9 cellular contexts compared by ENCODE assay signal in the genomic region with DNA sequence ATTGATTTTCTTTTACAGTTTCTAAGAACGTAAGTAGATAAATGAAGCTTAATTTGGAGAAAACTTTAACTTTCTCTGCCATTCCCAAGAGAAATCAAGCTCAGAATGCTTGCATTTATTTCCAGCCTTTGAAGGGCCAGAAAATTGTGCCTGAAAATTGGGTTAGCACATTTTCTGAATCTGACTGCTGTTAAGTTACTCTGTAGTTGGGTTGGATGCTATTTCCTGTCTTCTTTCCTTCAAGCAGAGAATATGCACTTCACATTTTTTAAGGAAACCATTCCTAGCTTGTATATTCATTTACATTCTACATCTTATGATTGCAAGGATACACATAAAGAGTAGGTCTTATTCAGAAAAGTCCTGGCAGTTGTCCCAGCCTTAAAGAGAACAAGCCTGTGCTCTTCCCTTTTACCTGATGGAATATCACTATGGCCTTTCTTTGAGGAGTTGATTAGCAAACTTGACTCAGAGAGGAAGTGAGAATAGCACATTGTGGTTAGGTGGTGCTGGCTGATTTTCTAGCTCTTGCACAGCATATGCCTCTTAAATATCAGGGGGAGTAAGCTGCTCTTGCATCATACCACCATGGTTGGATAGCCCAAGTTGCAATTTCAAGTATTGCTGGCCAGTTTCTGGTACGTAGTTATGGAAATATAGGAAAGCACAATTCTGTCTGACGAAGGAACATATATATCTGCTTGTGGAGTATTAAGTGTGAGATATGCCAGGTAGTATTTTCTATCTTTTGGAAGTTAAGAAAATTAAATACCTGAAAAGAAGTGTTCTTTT.
A peak's percentile ranks its signal among the peaks of the same experiment; 100 is the strongest.
DNase-seq lines count a peak whose midpoint lies in the region; ATAC-seq and TF ChIP-seq lines count a peak whose summit lies in the region.
"Had no signal": no experiment of that assay in that cellular context is flagged by ENCODE, and none has a peak within 500 bp of the region (broad histone marks: within the 10 kb centered on the region; RNA-seq: fewer than 3 reads in every experiment).

No MANE protein-coding gene starts in this region.

- intact Hi-C loops in HCT116 (cut with micrococcal nuclease), result no loop called here

- H3K4me1 Mint-ChIP-seq in endodermal cell, result peaks cover 10% of the 10 kb centered on the region

- CTCF ChIA-PET in HCT116 (lab: Charles Lee), result no interaction called here

- H3K4me2 ChIP-seq in HCT116 (ENCODE audit: low read length) (no peak overlapping the region), Loucy (ENCODE audit: low read depth, low read length, poor library complexity, severe bottlenecking) (peak overlapping the region; percentile 78)

- H3K79me2 ChIP-seq in HCT116 (ENCODE audit: insufficient read depth, low read length), result no peaks in the 10 kb centered on the region
- H3K79me2 ChIP-seq in Loucy (ENCODE audit: insufficient read depth, low read length), result peaks cover 47% of the 10 kb centered on the region

- H3K9me2 ChIP-seq in HCT116 (ENCODE audit: insufficient read depth) (no peaks in the 10 kb centered on the region), Loucy (replicated peaks; ENCODE audit: low read depth, low read length) (no peaks in the 10 kb centered on the region)

- peak; percentile 12 for DNase-seq in activated T-cell treated with anti-CD3 and anti-CD28 coated beads for 24 hours (ENCODE audit: low read depth)
- DNase-seq in activated T-cell treated with anti-CD3 and anti-CD28 coated beads, Interleukin-2, amount 50 U/mL, for 1 hour, result no peak
- no peak for DNase-seq in HCT116 (ENCODE audit: low read depth, low spot score)
- DNase-seq in astrocyte of the spinal cord (ENCODE audit: low read depth, low spot score), result peak; percentile 69
- peak; percentile 3 to 10 for DNase-seq in stimulated activated CD8-positive, alpha-beta memory T cell treated with anti-CD3 and anti-CD28 coated beads, Interleukin-2, amount 100 ng/mL, for 48 hours (ENCODE audit: low read depth in 2 of 2)
- DNase-seq in endodermal cell, result no peak
- no peak for DNase-seq in 8988T

- H3K9ac ChIP-seq in HCT116 (ENCODE audit: low read length) (no peak overlapping the region), Loucy (ENCODE audit: low read depth, low read length, poor library complexity, severe bottlenecking) (peak overlapping the region; percentile 77), endodermal cell (ENCODE audit: extremely low read depth, low read length, poor library complexity, severe bottlenecking) (no peak overlapping the region)

- H3K27ac Mint-ChIP-seq in endodermal cell, result no peak overlapping the region

- no peak for TF ChIP-seq POLR2A in HCT116 (IDR thresholded peaks at IDR 0.05; ENCODE audit: borderline replicate concordance, extremely low read depth, insufficient read depth, insufficient read length)

- H3K4me3 Mint-ChIP-seq in endodermal cell, result no peak overlapping the region

- H3F3A ChIP-seq in Loucy (ENCODE audit: low read depth), result peaks cover 18% of the 10 kb centered on the region

- RAD21 ChIA-PET in HCT116 (lab: Charles Lee; ENCODE audit: low non-redundant PET in 1 of 2, low total read pairs in 2 of 2, uncharacterized antibody in 2 of 2, unreplicated experiment in 2 of 2), result interaction anchor here in 1 of 2 experiments (0.9 kb wide), 1 partner anchor 46 kb away, joined by 3 read pairs; no protein-coding TSS in a partner anchor

- ATAC-seq in HCT116, result no peak

- in situ Hi-C loops in astrocyte of the spinal cord (cut with HindIII; ENCODE audit: low sequenced_read_pairs), result no loop called here

- no peaks in the 10 kb centered on the region for H3K27me3 Mint-ChIP-seq in endodermal cell (ENCODE audit: insufficient read depth)

- no peaks in the 10 kb centered on the region for H3K27me3 ChIP-seq in HCT116 (ENCODE audit: insufficient read depth, low read length)
- no peaks in the 10 kb centered on the region for H3K27me3 ChIP-seq in Loucy (ENCODE audit: insufficient read depth, low read length, poor library complexity, severe bottlenecking)
- H3K27me3 ChIP-seq in endodermal cell (ENCODE audit: control insufficient read depth, insufficient read depth, low read length, poor library complexity, severe bottlenecking), result no peaks in the 10 kb centered on the region
- H3K27me3 ChIP-seq: adrenal gland had no signal

- no TSS peak for BruUV-seq in HCT116 (replicated peaks; lab: Mats Ljungman, UMichigan)

- TF ChIP-seq RAD21 in HCT116 (IDR thresholded peaks at IDR 0.05; ENCODE audit: low read depth), result no peak

- H3K36me3 ChIP-seq in HCT116 (ENCODE audit: control insufficient read depth in 1 of 2, insufficient read depth in 2 of 2, low read length in 2 of 2) (no peaks in the 10 kb centered on the region), Loucy (ENCODE audit: insufficient read depth, low read length) (no peaks in the 10 kb centered on the region), endodermal cell (ENCODE audit: control insufficient read depth, insufficient read depth, low read length) (no peaks in the 10 kb centered on the region)
- H3K36me3 ChIP-seq: adrenal gland had no signal

- H3K27ac ChIP-seq in HCT116 (ENCODE audit: low read depth, low read length), result no peak overlapping the region
- no peak overlapping the region for H3K27ac ChIP-seq in endodermal cell (ENCODE audit: low read depth, low read length)
- H3K27ac ChIP-seq: adrenal gland had no signal

- no peaks in the 10 kb centered on the region for H3K4me1 ChIP-seq in HCT116 (ENCODE audit: control insufficient read depth in 1 of 2, insufficient read depth in 2 of 2, low read length in 2 of 2)
- peaks cover 65% of the 10 kb centered on the region for H3K4me1 ChIP-seq in Loucy (ENCODE audit: insufficient read depth, low read length, poor library complexity, severe bottlenecking)
- peaks cover 2% of the 10 kb centered on the region for H3K4me1 ChIP-seq in endodermal cell (ENCODE audit: control insufficient read depth, insufficient read depth, low read length)
- H3K4me1 ChIP-seq: adrenal gland had no signal

- POLR2A ChIA-PET in HCT116 (lab: Charles Lee), result no interaction called here

- no peaks in the 10 kb centered on the region for H4K20me1 ChIP-seq in HCT116 (ENCODE audit: insufficient read depth)
- H4K20me1 ChIP-seq in Loucy (ENCODE audit: insufficient read depth, low read length, poor library complexity, severe bottlenecking), result no peaks in the 10 kb centered on the region

- H3K4me3 ChIP-seq in HCT116 (replicated peaks in 1 of 2; ENCODE audit: low read depth in 1 of 2, low read length in 2 of 2), result no peak overlapping the region
- H3K4me3 ChIP-seq in Loucy (ENCODE audit: low read length, poor library complexity, severe bottlenecking), result peak overlapping the region; percentile 58
- H3K4me3 ChIP-seq in astrocyte of the spinal cord (ENCODE audit: low read depth, low read length), result no peak overlapping the region
- H3K4me3 ChIP-seq in endodermal cell (ENCODE audit: low read length), result no peak overlapping the region
- H3K4me3 ChIP-seq: adrenal gland had no signal

- peaks cover 13% of the 10 kb centered on the region for H3K36me3 Mint-ChIP-seq in endodermal cell (ENCODE audit: low read depth)

- WGBS in endodermal cell (ENCODE audit: insufficient coverage in 1 of 2, insufficient read length in 1 of 2), 2 experiments, result 97 to 100% methylated on average over 2 to 3 of the region's 3 CpGs

- H3K9me3 Mint-ChIP-seq in endodermal cell, result peaks cover 17% of the 10 kb centered on the region

- H3K9me3 ChIP-seq in HCT116 (ENCODE audit: control insufficient read depth in 1 of 2, insufficient read depth in 1 of 2, low read depth in 1 of 2, low read length in 2 of 2) (no peaks in the 10 kb centered on the region), Loucy (ENCODE audit: insufficient read depth, low read depth, low read length) (peaks cover 4% of the 10 kb centered on the region; the same call in 1 of the 2 replicates), endodermal cell (ENCODE audit: control insufficient read depth, low read length) (peaks cover 5% of the 10 kb centered on the region)
- H3K9me3 ChIP-seq: adrenal gland had no signal

- TF ChIP-seq CTCF in HCT116 (IDR thresholded peaks at IDR 0.05 in 2 of 3, conservative IDR thresholded peaks at IDR 0.05 in 1 of 3; ENCODE audit: borderline replicate concordance in 1 of 3, insufficient read depth in 1 of 3, low read depth in 2 of 3, low read length in 2 of 3) (no peak), Loucy (conservative IDR thresholded peaks at IDR 0.05; ENCODE audit: low read length) (no peak), astrocyte of the spinal cord (IDR thresholded peaks at IDR 0.05; ENCODE audit: low read depth, low read length) (no peak), endodermal cell (conservative IDR thresholded peaks at IDR 0.05) (no peak)

- no peak overlapping the region for H2AFZ ChIP-seq in HCT116 (ENCODE audit: low read depth, low read length, poor library complexity, severe bottlenecking)
- no peak overlapping the region; the same call in 1 of the 2 replicates for H2AFZ ChIP-seq in Loucy (ENCODE audit: low read length)

TF ChIP-seq in HCT116, 20 proteins besides CTCF, POLR2A, EP300 and RAD21 (continues in another document):
- TF ChIP-seq EZH2phosphoT487 (IDR thresholded peaks at IDR 0.05; ENCODE audit: borderline replicate concordance) (no peak), ATF3 (IDR thresholded peaks at IDR 0.05) (no peak), YY1 (IDR thresholded peaks at IDR 0.05; ENCODE audit: extremely low read depth, insufficient replicate concordance, low read depth, low read length) (no peak), SRF (IDR thresholded peaks at IDR 0.05; ENCODE audit: low read depth) (no peak), EZH2 (IDR thresholded peaks at IDR 0.05) (no peak), JUND (IDR thresholded peaks at IDR 0.05) (no peak)
- TF ChIP-seq, protein P1, sequence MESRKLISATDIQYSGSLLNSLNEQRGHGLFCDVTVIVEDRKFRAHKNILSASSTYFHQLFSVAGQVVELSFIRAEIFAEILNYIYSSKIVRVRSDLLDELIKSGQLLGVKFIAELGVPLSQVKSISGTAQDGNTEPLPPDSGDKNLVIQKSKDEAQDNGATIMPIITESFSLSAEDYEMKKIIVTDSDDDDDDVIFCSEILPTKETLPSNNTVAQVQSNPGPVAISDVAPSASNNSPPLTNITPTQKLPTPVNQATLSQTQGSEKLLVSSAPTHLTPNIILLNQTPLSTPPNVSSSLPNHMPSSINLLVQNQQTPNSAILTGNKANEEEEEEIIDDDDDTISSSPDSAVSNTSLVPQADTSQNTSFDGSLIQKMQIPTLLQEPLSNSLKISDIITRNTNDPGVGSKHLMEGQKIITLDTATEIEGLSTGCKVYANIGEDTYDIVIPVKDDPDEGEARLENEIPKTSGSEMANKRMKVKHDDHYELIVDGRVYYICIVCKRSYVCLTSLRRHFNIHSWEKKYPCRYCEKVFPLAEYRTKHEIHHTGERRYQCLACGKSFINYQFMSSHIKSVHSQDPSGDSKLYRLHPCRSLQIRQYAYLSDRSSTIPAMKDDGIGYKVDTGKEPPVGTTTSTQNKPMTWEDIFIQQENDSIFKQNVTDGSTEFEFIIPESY (IDR thresholded peaks at IDR 0.05; ENCODE audit: extremely low read depth, insufficient replicate concordance, low read length), result no peak

Comparison
In these comparisons a context has a peak if more than half of its experiments do, and no peak if none do; other contexts are left out.
1. DNase-seq: peak in activated T-cell treated with anti-CD3 and anti-CD28 coated beads for 24 hours (single experiment), astrocyte of the spinal cord (single experiment) and stimulated activated CD8-positive, alpha-beta memory T cell treated with anti-CD3 and anti-CD28 coated beads, Interleukin-2, amount 100 ng/mL, for 48 hours (2 of 2); none in activated T-cell treated with anti-CD3 and anti-CD28 coated beads, Interleukin-2, amount 50 U/mL, for 1 hour (single experiment), HCT116 (single experiment), endodermal cell (single experiment) and 8988T (single experiment).